ENCODE assay signal across 8 cellular contexts in genomic region chr2:218892693-218893348, GRCh38. TPM values are rescaled to one million over a fixed set of nuclear protein-coding genes. Genes with fewer than 3 reads are reported as not detected.
A peak's percentile ranks its signal among the peaks of the same experiment; 100 is the strongest.
DNase-seq lines count a peak whose midpoint lies in the region; ATAC-seq and TF ChIP-seq lines count a peak whose summit lies in the region.

No MANE protein-coding gene starts in this region.

- H3K27ac ChIP-seq in right atrium auricular region, result no peak overlapping the region
- peak overlapping the region; percentile 65 for H3K27ac ChIP-seq in WERI-Rb-1
- H3K27ac ChIP-seq in breast epithelium, result no peak overlapping the region

- peak overlapping the region in 1 of 2 donors; percentile 47 for H3K4me3 ChIP-seq in right atrium auricular region
- H3K4me3 ChIP-seq in WERI-Rb-1 (ENCODE audit: low read depth, low read length), result peak overlapping the region; percentile 38
- H3K4me3 ChIP-seq in breast epithelium, result peak overlapping the region; percentile 16 to 64 (median 45)

- TF ChIP-seq POLR2A in breast epithelium (IDR thresholded peaks at IDR 0.05), result no peak

- H3K4me1 ChIP-seq in right atrium auricular region (peaks cover 0 to 30% of the 10 kb centered on the region in 2 donors), breast epithelium (peaks cover 0 to 11% of the 10 kb centered on the region in 2 donors)

- ATAC-seq in Right ventricle myocardium inferior, result peak; percentile 62
- peak; percentile 46 for ATAC-seq in HG02885 (IDR thresholded peaks at IDR 0.05; ENCODE audit: poor library complexity, unreplicated experiment)
- ATAC-seq in left lobe of liver, result peak; percentile 90

- H3K36me3 ChIP-seq in right atrium auricular region, result no peaks in the 10 kb centered on the region
- H3K36me3 ChIP-seq in WERI-Rb-1, result no peaks in the 10 kb centered on the region
- H3K36me3 ChIP-seq in breast epithelium, result no peaks in the 10 kb centered on the region

- H3K27me3 ChIP-seq in right atrium auricular region, result peaks cover 14% of the 10 kb centered on the region in 2 donors
- H3K27me3 ChIP-seq in WERI-Rb-1 (ENCODE audit: insufficient read depth, low read depth, severe bottlenecking), result no peaks in the 10 kb centered on the region
- peaks cover 4 to 37% of the 10 kb centered on the region in 2 donors for H3K27me3 ChIP-seq in breast epithelium

- DNase-seq in Right ventricle myocardium inferior (ENCODE audit: missing footprints) (peak; percentile 80), right atrium auricular region (ENCODE audit: low spot score) (no peak), NCI-H2107 treated with DMSO at 0.1 percent for 48 hours (lab: John Stamatoyannopoulos, UW; ENCODE audit: unreplicated experiment) (peak; percentile 16), WERI-Rb-1 (peak; percentile 67), breast epithelium (ENCODE audit: low spot score in 2 of 2) (no peak), left lobe of liver (ENCODE audit: low spot score) (peak; percentile 68)
- DNase-seq in stimulated activated CD4-positive, alpha-beta T cell treated with anti-CD3 and anti-CD28 coated beads, Interleukin-2, amount 100 ng/mL, for 48 hours, result peak; percentile 64 to 73

- intact Hi-C loops in Right ventricle myocardium inferior (cut with DNase I), result no loop called here
- intact Hi-C loops in breast epithelium (cut with DNase I; ENCODE audit: low total_unique reads), result loop anchor here (5.0 kb wide), 1 partner anchor 931 kb away; no protein-coding TSS in a partner anchor

- peak in 1 of 2 donors; percentile 54 for TF ChIP-seq CTCF in right atrium auricular region (IDR thresholded peaks at IDR 0.05)
- peak; percentile 73 for TF ChIP-seq CTCF in WERI-Rb-1 (IDR thresholded peaks at IDR 0.05; ENCODE audit: low read depth, low read length)
- no peak for TF ChIP-seq CTCF in breast epithelium (IDR thresholded peaks at IDR 0.05)

- H3K9me3 ChIP-seq in right atrium auricular region, result no peaks in the 10 kb centered on the region
- no peaks in the 10 kb centered on the region for H3K9me3 ChIP-seq in WERI-Rb-1 (ENCODE audit: severe bottlenecking)
- no peaks in the 10 kb centered on the region for H3K9me3 ChIP-seq in breast epithelium

RNA-seq across cellular contexts. Expression of gene WNT10A, which starts 12.2 kb away (rescaled TPM):
- not detected for total RNA-seq in Right ventricle myocardium inferior
- total RNA-seq in right atrium auricular region, result 1 to 10 TPM in 1 of 2 donors, under 1 TPM in 1; 0.90 to 1.2 TPM
- 1 to 10 TPM in 1 of 3 donors, under 1 TPM in 1, not detected in 1; 0.88 to 2.9 TPM for total RNA-seq in breast epithelium
- not detected for total RNA-seq in left lobe of liver

RNA-seq across cellular contexts. Expression of gene WNT6, which starts 33.2 kb away (rescaled TPM):
- total RNA-seq in Right ventricle myocardium inferior (2.1 TPM), right atrium auricular region (1 to 10 TPM; 1.8 to 2.4 TPM), breast epithelium (1 to 10 TPM in 2 of 3 donors, under 1 TPM in 1; 0.48 to 3.3 (median 1.3) TPM), left lobe of liver (0.28 TPM)

Comparison
In these comparisons a context has a peak if more than half of its experiments do, and no peak if none do; other contexts are left out.
1. DNase-seq: peak in Right ventricle myocardium inferior (single experiment), NCI-H2107 treated with DMSO at 0.1 percent for 48 hours (single experiment), WERI-Rb-1 (single experiment), left lobe of liver (single experiment) and stimulated activated CD4-positive, alpha-beta T cell treated with anti-CD3 and anti-CD28 coated beads, Interleukin-2, amount 100 ng/mL, for 48 hours (2 of 2); none in right atrium auricular region (single experiment) and breast epithelium (0 of 2).
2. Peak in every context shown above with its lines, with median percentiles within 50 percentile points of each other: ATAC-seq.